In genomic region chr7:76709703-76710102, GRCh38 we compare ENCODE assay signal across 7 cellular contexts.
DNase-seq lines count a peak whose midpoint lies in the region; ATAC-seq and TF ChIP-seq lines count a peak whose summit lies in the region.
"Not testable (repeated sequence)": the region's sequence is repeated elsewhere in the genome, so short reads cannot be mapped to it uniquely, and the experiment has no call there.

No MANE protein-coding gene starts in this region.

- H3K27ac ChIP-seq in iPS DF 6.9 (ENCODE audit: low read length) = not testable (repeated sequence)

- DNase-seq in GM12865 (ENCODE audit: low read depth) (peak; percentile 1), HCEC 1CT (peak; percentile 0), NAMALWA (ENCODE audit: low spot score) (peak; percentile 26), SK-MEL-5 (ENCODE audit: low read depth, low spot score) (peak; percentile 20), choroid plexus epithelial cell (ENCODE audit: low read depth) (peak; percentile 4), iPS DF 6.9 (ENCODE audit: low read depth, low spot score) (peak; percentile 5), mucosa of descending colon (peak in 1 of 3 donors; percentile 10)

- not testable (repeated sequence) for TF ChIP-seq CTCF in GM12865 (IDR thresholded peaks at IDR 0.05; ENCODE audit: insufficient read depth, low read depth, low read length, missing control alignments); mucosa of descending colon (IDR thresholded peaks at IDR 0.05)
- TF ChIP-seq CTCF in choroid plexus epithelial cell (conservative IDR thresholded peaks at IDR 0.05; ENCODE audit: low read depth, low read length) = peak; percentile 3

- in situ Hi-C loops in SK-MEL-5 (cut with HindIII; ENCODE audit: low pct_unique_long_range_greater_than_20kb, low sequenced_read_pairs) = not testable (repeated sequence)

- peak; percentile 31 for ATAC-seq in mucosa of descending colon

- not testable (repeated sequence) for H3K27me3 ChIP-seq in iPS DF 6.9 (ENCODE audit: control insufficient read depth, insufficient read depth, low read length)

- H3K9me3 ChIP-seq in iPS DF 6.9 (ENCODE audit: control insufficient read depth, insufficient read depth, low read length); mucosa of descending colon: not testable (repeated sequence)

- intact Hi-C loops in mucosa of descending colon (cut with DNase I, micrococcal nuclease) = not testable (repeated sequence)

- H3K4me1 ChIP-seq in iPS DF 6.9 (ENCODE audit: control insufficient read depth, insufficient read depth, low read length); mucosa of descending colon (ENCODE audit: low read depth): not testable (repeated sequence)

- not testable (repeated sequence) for H3K36me3 ChIP-seq in iPS DF 6.9 (ENCODE audit: control insufficient read depth, insufficient read depth, low read length); mucosa of descending colon (ENCODE audit: low read depth)

- H3K4me3 ChIP-seq in GM12865 (ENCODE audit: low read depth, low read length); choroid plexus epithelial cell (ENCODE audit: low read depth, low read length); iPS DF 6.9 (ENCODE audit: low read length); mucosa of descending colon: not testable (repeated sequence)

- WGBS in iPS DF 6.9 (ENCODE audit: insufficient coverage, insufficient read length) = no CpG with 5 or more reads among the region's 1 CpG
